ENCODE assay signal across 18 cellular contexts in the genomic region with DNA sequence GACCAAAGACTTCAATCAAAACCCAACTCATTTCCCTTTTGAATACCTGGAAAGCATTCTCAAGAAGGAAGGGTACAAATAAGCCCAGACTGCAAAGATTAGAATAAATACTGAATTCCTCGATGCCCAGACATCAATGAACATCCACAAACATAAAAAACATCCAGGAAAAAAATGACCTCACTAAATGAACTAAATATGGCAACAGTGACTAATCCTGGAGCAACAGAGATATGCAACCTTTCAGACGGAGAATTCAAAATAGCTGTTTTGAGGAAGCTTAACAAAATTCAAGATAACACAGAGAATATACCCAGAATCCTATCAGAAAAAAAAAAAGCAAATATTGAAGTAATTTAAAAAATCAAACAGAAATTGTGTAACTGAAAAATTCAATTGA. TPM values are rescaled to one million over a fixed set of nuclear protein-coding genes. Genes with fewer than 3 reads are reported as not detected.
DNase-seq lines count a peak whose midpoint lies in the region; ATAC-seq and TF ChIP-seq lines count a peak whose summit lies in the region.
"Had no signal": no experiment of that assay in that cellular context is flagged by ENCODE, and none has a peak within 500 bp of the region (broad histone marks: within the 10 kb centered on the region; RNA-seq: fewer than 3 reads in every experiment).

No MANE protein-coding gene starts in this region.

- ATAC-seq in SK-N-SH treated with all-trans-retinoic acid at 6 μM for 48 hours, result peak; percentile 67

- no peak overlapping the region for H4K8ac ChIP-seq in mesendoderm (ENCODE audit: low read depth, low read length)

- no peak overlapping the region for H3K9ac ChIP-seq in mesendoderm (ENCODE audit: low read length)

- no peaks in the 10 kb centered on the region for H3K79me1 ChIP-seq in mesendoderm (ENCODE audit: low read length)

- peak; percentile 26 for DNase-seq in HCEC 1CT
- peak; percentile 55 for DNase-seq in choroid plexus epithelial cell (ENCODE audit: low read depth)
- DNase-seq in mesendoderm, result no peak
- DNase-seq in dorsolateral prefrontal cortex, result no peak
- DNase-seq in NCI-H526 (lab: John Stamatoyannopoulos, UW), result no peak
- DNase-seq in caudate nucleus (lab: John Stamatoyannopoulos, UW), result no peak
- DNase-seq: COR-L47, DMS153, H7, Kasumi-1, NCI-H1436, NCI-H2029, NCI-H2171 treated with DMSO at 0.1 percent for 48 hours, NCI-H510A treated with DMSO at 0.1 percent for 48 hours, Right ventricle myocardium superior had no signal

- H3K4me1 ChIP-seq in mesendoderm (ENCODE audit: control insufficient read depth, low read depth, low read length), result no peaks in the 10 kb centered on the region

- no peak overlapping the region for H3K27ac ChIP-seq in mesendoderm (ENCODE audit: low read depth, low read length)
- H3K27ac ChIP-seq in dorsolateral prefrontal cortex, result no peak overlapping the region
- H3K27ac ChIP-seq in caudate nucleus (ENCODE audit: low read depth, low read length), result no peak overlapping the region
- H3K27ac ChIP-seq: SK-N-MC had no signal

- no peak overlapping the region for H3K4me3 ChIP-seq in choroid plexus epithelial cell (ENCODE audit: low read depth, low read length)
- H3K4me3 ChIP-seq in mesendoderm (ENCODE audit: low read length), result no peak overlapping the region
- no peak overlapping the region for H3K4me3 ChIP-seq in dorsolateral prefrontal cortex
- H3K4me3 ChIP-seq: SK-N-MC had no signal

- H3K79me2 ChIP-seq in mesendoderm (ENCODE audit: control insufficient read depth, insufficient read depth, low read length), result no peaks in the 10 kb centered on the region

- no peak overlapping the region for H3K18ac ChIP-seq in mesendoderm (ENCODE audit: low read length)

- no peak overlapping the region for H3K56ac ChIP-seq in mesendoderm (ENCODE audit: low read length)

- no peak overlapping the region for H2BK15ac ChIP-seq in mesendoderm (replicated peaks; ENCODE audit: low read depth)

- no CpG with 5 or more reads among the region's 2 CpGs for WGBS in mesendoderm (ENCODE audit: extremely low coverage, insufficient coverage, low lambda C conversion rate)

- no peak overlapping the region for H2BK120ac ChIP-seq in mesendoderm (ENCODE audit: low read depth, low read length)

- H3K4me2 ChIP-seq in mesendoderm (ENCODE audit: low read length), result no peak overlapping the region

- no peak for TF ChIP-seq CTCF in choroid plexus epithelial cell (conservative IDR thresholded peaks at IDR 0.05; ENCODE audit: low read depth, low read length)
- no peak for TF ChIP-seq CTCF in dorsolateral prefrontal cortex (IDR thresholded peaks at IDR 0.05 in 54 of 56, conservative IDR thresholded peaks at IDR 0.05 in 2 of 56; ENCODE audit: low read depth in 1 of 56, partially characterized antibody in 56 of 56)

- H3K4ac ChIP-seq in mesendoderm (ENCODE audit: low read depth, low read length), result peak overlapping the region; percentile 31

- intact Hi-C loops in dorsolateral prefrontal cortex (cut with DNase I), result no loop called here

- H3K27me3 ChIP-seq in mesendoderm (ENCODE audit: insufficient read depth, low read length, poor library complexity) (no peaks in the 10 kb centered on the region), dorsolateral prefrontal cortex (no peaks in the 10 kb centered on the region)

- H4K5ac ChIP-seq in mesendoderm (ENCODE audit: low read length), result no peak overlapping the region

- H2BK5ac ChIP-seq in mesendoderm (ENCODE audit: low read length), result no peak overlapping the region

- H3K36me3 ChIP-seq in mesendoderm (ENCODE audit: control insufficient read depth, insufficient read depth, low read length), result no peaks in the 10 kb centered on the region

- no peak overlapping the region for H3K23ac ChIP-seq in mesendoderm (ENCODE audit: low read length)

- no peak overlapping the region for H2AK5ac ChIP-seq in mesendoderm (ENCODE audit: low read length)

TF ChIP-seq in SK-N-SH treated with all-trans-retinoic acid at 6 μM for 48 hours, 23 proteins besides CTCF, POLR2A, EP300 and RAD21:
- TF ChIP-seq ISL1 (CRISPR knock-in tag; IDR thresholded peaks at IDR 0.05) (0 out of 2 replicates have a peak, but pooled peaks have one; percentile 12), PPARA (CRISPR knock-in tag; IDR thresholded peaks at IDR 0.05; ENCODE audit: borderline replicate concordance) (no peak), ZNF70 (CRISPR knock-in tag; IDR thresholded peaks at IDR 0.05) (no peak)
- TF ChIP-seq, protein P1, sequence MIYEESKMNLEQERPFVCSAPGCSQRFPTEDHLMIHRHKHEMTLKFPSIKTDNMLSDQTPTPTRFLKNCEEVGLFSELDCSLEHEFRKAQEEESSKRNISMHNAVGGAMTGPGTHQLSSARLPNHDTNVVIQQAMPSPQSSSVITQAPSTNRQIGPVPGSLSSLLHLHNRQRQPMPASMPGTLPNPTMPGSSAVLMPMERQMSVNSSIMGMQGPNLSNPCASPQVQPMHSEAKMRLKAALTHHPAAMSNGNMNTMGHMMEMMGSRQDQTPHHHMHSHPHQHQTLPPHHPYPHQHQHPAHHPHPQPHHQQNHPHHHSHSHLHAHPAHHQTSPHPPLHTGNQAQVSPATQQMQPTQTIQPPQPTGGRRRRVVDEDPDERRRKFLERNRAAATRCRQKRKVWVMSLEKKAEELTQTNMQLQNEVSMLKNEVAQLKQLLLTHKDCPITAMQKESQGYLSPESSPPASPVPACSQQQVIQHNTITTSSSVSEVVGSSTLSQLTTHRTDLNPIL (CRISPR knock-in tag; IDR thresholded peaks at IDR 0.05; ENCODE audit: low read depth), result 0 out of 2 replicates have a peak, but pooled peaks have one; percentile 37

RNA-seq across cellular contexts. Expression of gene PCLO, which starts 43.2 kb away (rescaled TPM):
- 0.74 TPM for polyA plus RNA-seq in mesendoderm (2013, experiment 1 of 2)
- polyA plus RNA-seq in mesendoderm (2013, experiment 2 of 2), result 0.57 TPM
- 100 to 1,000 TPM in 105 of 120 experiments, 10 to 100 TPM in 15; 51.1 to 189 (median 127) TPM for total RNA-seq in dorsolateral prefrontal cortex
- polyA plus RNA-seq: IgD-negative memory B cell had no signal

Comparison
In these comparisons a context has a peak if more than half of its experiments do, and no peak if none do; other contexts are left out.
1. DNase-seq: peak in HCEC 1CT (single experiment) and choroid plexus epithelial cell (single experiment); none in mesendoderm (single experiment), dorsolateral prefrontal cortex (0 of 10), NCI-H526 (0 of 2) and caudate nucleus (0 of 61).